ENCODE assay signal across 8 cellular contexts in genomic region chr1:109619655-109620395, GRCh38. TPM values are rescaled to one million over a fixed set of nuclear protein-coding genes. Genes with fewer than 3 reads are reported as not detected.
DNase-seq lines count a peak whose midpoint lies in the region; ATAC-seq, FAIRE-seq and TF ChIP-seq lines count a peak whose summit lies in the region.

Gene AMPD2 (plus strand): TSS chr1:109619837. CDS start chr1:109621176, 1,339 bp downstream.

- FAIRE-seq in frontal cortex (lab: Jason Lieb, UNC), result no peak

- H3K27ac ChIP-seq in RWPE2 (ENCODE audit: poor library complexity, severe bottlenecking) (peak within 1 kb of the TSS; percentile 82), temporal lobe (ENCODE audit: low read depth, low read length) (peak within 1 kb of the TSS; percentile 38)

- H3K4me3 ChIP-seq in RWPE2 (ENCODE audit: severe bottlenecking), result peak within 1 kb of the TSS; percentile 56

- peaks cover 5% of the 10 kb centered on the region for H3K4me1 ChIP-seq in RWPE2 (ENCODE audit: insufficient read depth, poor library complexity, severe bottlenecking)

- TF ChIP-seq CTCF in RWPE2 (IDR thresholded peaks at IDR 0.05; ENCODE audit: poor library complexity, severe bottlenecking), result no peak

- DNase-seq in COLO829 (ENCODE audit: low spot score) (peak; percentile 68), HT1080 (ENCODE audit: low read depth) (peak; percentile 79), RWPE2 (ENCODE audit: low spot score) (no peak), activated gamma-delta T cell treated with Interleukin-2 at 50 U/mL for 16 hours (peak; percentile 64), frontal cortex (ENCODE audit: low spot score in 2 of 2) (peak in 1 of 2 donors; percentile 76), non-pigmented ciliary epithelial cell (ENCODE audit: low read depth) (peak; percentile 31)

- H3K36me3 ChIP-seq in RWPE2 (ENCODE audit: low read depth), result no peaks in the 10 kb centered on the region

- ATAC-seq in GM19463 (IDR thresholded peaks at IDR 0.05; ENCODE audit: unreplicated experiment) (peak; percentile 55), RWPE2 (ENCODE audit: low read depth) (peak; percentile 47)

- H3K27me3 ChIP-seq in RWPE2 (ENCODE audit: insufficient read depth, poor library complexity, severe bottlenecking), result no peaks in the 10 kb centered on the region

- H3K9me3 ChIP-seq in RWPE2 (ENCODE audit: severe bottlenecking), result no peaks in the 10 kb centered on the region

RNA-seq across cellular contexts. Expression of gene AMPD2, which starts in this region (rescaled TPM):
- total RNA-seq in HT1080 (2014; rRNA removed; shearing (Covaris generic)), result 70.8 and 71.4 TPM in 2 replicates
- 46.6 and 74.6 TPM in 2 replicates for polyA plus RNA-seq in HT1080 (2015; cell fraction: cytosol; rRNA removed)
- 292 and 299 TPM in 2 replicates for polyA plus RNA-seq in HT1080 (2015; cell fraction: nucleus; rRNA removed)
- total RNA-seq in frontal cortex (51.0 TPM), temporal lobe (50.9 TPM)
